Comparison of ENCODE assay signal across 30 cellular contexts in genomic region chr10:123986736-123987135, GRCh38.
"Had no signal": no experiment of that assay in that cellular context is flagged by ENCODE, and none has a peak within 500 bp of the region (broad histone marks: within the 10 kb centered on the region; RNA-seq: fewer than 3 reads in every experiment).

No MANE protein-coding gene starts in this region.

- H3K27ac ChIP-seq: esophagus squamous epithelium, gastrocnemius medialis, neural progenitor cell, parathyroid adenoma, psoas muscle, right atrium auricular region, spleen, tibial nerve had no signal

- H3K9ac ChIP-seq: neural progenitor cell, parathyroid adenoma had no signal

- H3K79me2 ChIP-seq: parathyroid adenoma had no signal

- H3K4me1 Mint-ChIP-seq: activated CD4-positive, alpha-beta T cell treated with anti-CD3 and anti-CD28 coated beads, Interleukin-2, amount 10 ng/mL, durations not matched to agents 24 days and 14 days; activated T-helper 17 cell treated with anti-CD3 and anti-CD28 coated beads, Interleukin-2, amount 50 U/mL, for 72 hours; central memory CD8-positive, alpha-beta T cell; endodermal cell had no signal

- H3K4me2 ChIP-seq: neural progenitor cell had no signal

- H3K4me3 Mint-ChIP-seq: activated CD4-positive, alpha-beta memory T cell treated with anti-CD3 and anti-CD28 coated beads for 36 hours; activated CD4-positive, alpha-beta T cell treated with anti-CD3 and anti-CD28 coated beads, Interleukin-2, amount 10 ng/mL, durations not matched to agents 24 days and 14 days; activated naive CD4-positive, alpha-beta T cell treated with anti-CD3 and anti-CD28 coated beads, Interleukin-2, amount 50 U/mL, for 24 hours; activated naive CD8-positive, alpha-beta T cell treated with anti-CD3 and anti-CD28 coated beads, Interleukin-2, amount 50 U/mL, for 24 hours; activated T-cell treated with anti-CD3 and anti-CD28 coated beads, Interleukin-2, amount 50 U/mL, for 4 hours; activated T-helper 17 cell treated with anti-CD3 and anti-CD28 coated beads, Interleukin-2, amount 50 U/mL, for 72 hours; central memory CD8-positive, alpha-beta T cell; dendritic cell treated with granulocyte-macrophage colony-stimulating factor and Interleukin-4, amounts not matched to agents 40 ng/mL and 50 ng/mL, for 4 days; endodermal cell; memory B cell; naive thymus-derived CD4-positive, alpha-beta T cell; neural progenitor cell had no signal

- H3K9me3 Mint-ChIP-seq: activated CD4-positive, alpha-beta memory T cell treated with anti-CD3 and anti-CD28 coated beads for 36 hours; activated CD4-positive, alpha-beta T cell treated with anti-CD3 and anti-CD28 coated beads, Interleukin-2, amount 10 ng/mL, durations not matched to agents 24 days and 14 days; activated naive CD4-positive, alpha-beta T cell treated with anti-CD3 and anti-CD28 coated beads, Interleukin-2, amount 50 U/mL, for 24 hours; activated T-cell treated with anti-CD3 and anti-CD28 coated beads, Interleukin-2, amount 50 U/mL, for 4 hours; activated T-helper 17 cell treated with anti-CD3 and anti-CD28 coated beads, Interleukin-2, amount 50 U/mL, for 72 hours; central memory CD8-positive, alpha-beta T cell; dendritic cell treated with granulocyte-macrophage colony-stimulating factor and Interleukin-4, amounts not matched to agents 40 ng/mL and 50 ng/mL, for 4 days had no signal

- H3K27me3 ChIP-seq: neural progenitor cell had no signal

- H3K27ac Mint-ChIP-seq: activated CD4-positive, alpha-beta memory T cell treated with anti-CD3 and anti-CD28 coated beads for 36 hours; activated CD4-positive, alpha-beta T cell treated with anti-CD3 and anti-CD28 coated beads, Interleukin-2, amount 10 ng/mL, durations not matched to agents 24 days and 14 days; activated naive CD4-positive, alpha-beta T cell treated with anti-CD3 and anti-CD28 coated beads, Interleukin-2, amount 50 U/mL, for 24 hours; activated naive CD8-positive, alpha-beta T cell treated with anti-CD3 and anti-CD28 coated beads, Interleukin-2, amount 50 U/mL, for 24 hours; activated T-helper 17 cell treated with anti-CD3 and anti-CD28 coated beads, Interleukin-2, amount 50 U/mL, for 72 hours; dendritic cell treated with granulocyte-macrophage colony-stimulating factor and Interleukin-4, amounts not matched to agents 40 ng/mL and 50 ng/mL, for 4 days; endodermal cell; memory B cell; naive thymus-derived CD4-positive, alpha-beta T cell; neural progenitor cell had no signal

- H3K9me3 ChIP-seq: esophagus squamous epithelium, gastrocnemius medialis, psoas muscle, right atrium auricular region, tibial nerve had no signal

- H2AFZ ChIP-seq: neural progenitor cell, parathyroid adenoma had no signal

- H3K4me1 ChIP-seq: gastrocnemius medialis, neural progenitor cell, parathyroid adenoma, psoas muscle, right atrium auricular region had no signal

- ATAC-seq: activated naive CD8-positive, alpha-beta T cell treated with anti-CD3 and anti-CD28 coated beads, Interleukin-2, amount 50 U/mL, for 24 hours; activated T-cell treated with anti-CD3 and anti-CD28 coated beads, Interleukin-2, amount 50 U/mL, for 4 hours; activated T-helper 17 cell treated with anti-CD3 and anti-CD28 coated beads, Interleukin-2, amount 50 U/mL, for 72 hours; gastrocnemius medialis; left cardiac atrium; left ventricle myocardium superior; naive thymus-derived CD4-positive, alpha-beta T cell; psoas muscle had no signal

- FAIRE-seq: bronchial epithelial cell, islet of Langerhans had no signal

- H3K36me3 Mint-ChIP-seq: activated CD4-positive, alpha-beta memory T cell treated with anti-CD3 and anti-CD28 coated beads for 36 hours; activated naive CD4-positive, alpha-beta T cell treated with anti-CD3 and anti-CD28 coated beads, Interleukin-2, amount 50 U/mL, for 24 hours; neural progenitor cell had no signal

- H3K4me3 ChIP-seq: esophagus squamous epithelium, gastrocnemius medialis, neural progenitor cell, psoas muscle, right atrium auricular region, spleen, tibial nerve had no signal

- DNase-seq: activated CD4-positive, alpha-beta memory T cell treated with anti-CD3 and anti-CD28 coated beads for 36 hours; activated CD4-positive, alpha-beta T cell treated with anti-CD3 and anti-CD28 coated beads, Interleukin-2, amount 10 ng/mL, durations not matched to agents 24 days and 14 days; activated CD4-positive, CD25-positive, alpha-beta regulatory T cell treated with anti-CD3 and anti-CD28 coated beads, Interleukin-2, amount 50 U/mL, for 72 hours; activated gamma-delta T cell treated with Interleukin-2 at 50 U/mL for 16 hours; activated naive CD8-positive, alpha-beta T cell treated with anti-CD3 and anti-CD28 coated beads, Interleukin-2, amount 50 U/mL, for 24 hours; activated T-cell treated with anti-CD3 and anti-CD28 coated beads, Interleukin-2, amount 50 U/mL, for 4 hours; endodermal cell; esophagus squamous epithelium; gastrocnemius medialis; glutamatergic neuron; left cardiac atrium; left ventricle myocardium superior; midbrain; occipital lobe; psoas muscle; spleen; stimulated activated naive CD4-positive, alpha-beta T cell treated with Interleukin-2 at 50 U/mL for 16 hours; T-helper 2 cell had no signal

- H3K36me3 ChIP-seq: esophagus squamous epithelium, gastrocnemius medialis, neural progenitor cell, right atrium auricular region, spleen, tibial nerve had no signal
